ENCODE assay signal across 8 cellular contexts in the genomic region with DNA sequence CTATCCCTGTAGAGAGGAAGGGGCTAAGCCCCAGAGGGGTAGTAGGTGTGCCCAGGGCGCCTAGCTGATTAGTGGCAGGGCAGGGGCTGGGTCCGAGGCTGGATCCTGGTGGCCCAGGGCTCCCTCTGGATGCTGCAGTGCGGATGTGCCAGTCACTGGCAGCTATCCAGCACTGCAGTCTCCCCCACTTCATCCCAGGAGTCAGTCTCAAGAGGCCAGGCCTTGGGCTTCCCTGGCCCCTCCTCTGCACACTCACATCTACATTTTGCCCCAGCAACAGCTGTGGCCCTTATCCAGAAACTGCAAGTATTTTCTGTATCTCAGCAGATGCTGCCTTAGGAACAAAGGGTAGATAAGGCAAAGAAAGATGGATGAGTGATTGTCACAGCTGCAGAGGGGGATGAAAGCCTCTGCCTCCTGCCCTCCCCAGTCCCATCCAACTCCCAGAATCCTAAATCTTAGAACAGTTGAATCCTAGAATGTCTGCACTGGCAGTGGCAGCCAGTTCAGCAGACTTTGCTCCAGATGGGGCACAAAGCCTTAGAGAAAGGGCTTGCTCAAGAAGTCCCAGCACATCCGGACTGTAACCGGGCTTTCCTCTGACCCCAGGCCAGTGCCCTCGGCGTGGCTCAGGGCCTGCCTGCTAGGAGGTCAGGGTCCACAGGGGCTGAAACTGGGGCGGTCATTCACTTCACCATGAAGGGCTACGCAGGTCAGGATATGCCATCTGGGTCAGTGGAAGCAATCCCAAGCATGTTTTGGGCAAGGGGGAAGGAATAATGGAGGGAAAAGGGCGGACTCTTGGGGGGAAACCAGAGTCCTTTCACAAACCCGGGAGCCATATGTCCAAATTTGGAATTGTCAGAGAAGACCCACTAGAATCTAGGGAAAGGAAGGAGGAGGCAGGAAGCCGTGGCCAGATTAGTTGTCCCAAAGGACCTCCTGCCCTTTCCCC. TPM values are rescaled to one million over a fixed set of nuclear protein-coding genes. Genes with fewer than 3 reads are reported as not detected.
A peak's percentile ranks its signal among the peaks of the same experiment; 100 is the strongest.
DNase-seq lines count a peak whose midpoint lies in the region; ATAC-seq and TF ChIP-seq lines count a peak whose summit lies in the region.

No MANE protein-coding gene starts in this region.

- H3K4me1 Mint-ChIP-seq in activated CD4-positive, alpha-beta T cell treated with anti-CD3 and anti-CD28 coated beads, Interleukin-2, amount 10 ng/mL, durations not matched to agents 7 days and 5 days = peaks cover 62% of the 10 kb centered on the region

- TF ChIP-seq CTCF in RWPE1 (conservative IDR thresholded peaks at IDR 0.05; ENCODE audit: low read depth) = no peak

- H3K4me3 ChIP-seq in mucosa of stomach (ENCODE audit: low read length) = no peak overlapping the region

- H3K9ac ChIP-seq in mucosa of stomach (ENCODE audit: low read length) = peak overlapping the region; percentile 77

- H3K27me3 Mint-ChIP-seq in activated CD4-positive, alpha-beta T cell treated with anti-CD3 and anti-CD28 coated beads, Interleukin-2, amount 10 ng/mL, durations not matched to agents 7 days and 5 days = no peaks in the 10 kb centered on the region

- peak overlapping the region; percentile 96 for H3K27ac Mint-ChIP-seq in activated CD4-positive, alpha-beta T cell treated with anti-CD3 and anti-CD28 coated beads, Interleukin-2, amount 10 ng/mL, durations not matched to agents 7 days and 5 days

- H3K36me3 Mint-ChIP-seq in activated CD4-positive, alpha-beta T cell treated with anti-CD3 and anti-CD28 coated beads, Interleukin-2, amount 10 ng/mL, durations not matched to agents 7 days and 5 days (ENCODE audit: low read depth) = peaks cover 51% of the 10 kb centered on the region

- H3K27ac ChIP-seq in RWPE1 = peak overlapping the region; percentile 24

- POLR2A ChIA-PET in activated CD4-positive, alpha-beta T cell treated with anti-CD3 and anti-CD28 coated beads, Interleukin-2, amount 10 ng/mL, durations not matched to agents 7 days and 5 days (lab: Charles Lee) = no interaction called here
- POLR2A ChIA-PET in RWPE1 (lab: Yijun Ruan, JAX; ENCODE audit: low non-redundant PET) = no interaction called here

- CTCF ChIA-PET in activated CD4-positive, alpha-beta T cell treated with anti-CD3 and anti-CD28 coated beads, Interleukin-2, amount 10 ng/mL, durations not matched to agents 7 days and 5 days (lab: Charles Lee) = interaction anchor here (0.7 to 2.0 kb wide), 5 partner anchors 12 to 403 kb away, joined by 3 to 6 read pairs (median 4); no protein-coding TSS in a partner anchor
- CTCF ChIA-PET in RWPE1 (lab: Yijun Ruan, JAX) = no interaction called here

- DNase-seq in activated CD4-positive, alpha-beta T cell treated with anti-CD3 and anti-CD28 coated beads, Interleukin-2, amount 10 ng/mL, durations not matched to agents 7 days and 5 days = peak; percentile 36
- no peak for DNase-seq in activated CD4-positive, alpha-beta T cell treated with anti-CD3 and anti-CD28 coated beads, Interleukin-2, amount 50 U/mL, for 4 hours
- DNase-seq in RWPE1 (ENCODE audit: low spot score) = no peak
- peak; percentile 54 for DNase-seq in ecto neural progenitor cell (ENCODE audit: low spot score)
- no peak for DNase-seq in kidney glomerular epithelial cell (lab: John Stamatoyannopoulos, UW)
- DNase-seq in activated CD8-positive, alpha-beta memory T cell treated with anti-CD3 and anti-CD28 coated beads, Interleukin-2, amount 50 U/mL, for 48 hours = no peak

- H3K4me1 ChIP-seq in mucosa of stomach (ENCODE audit: control insufficient read depth, insufficient read depth, low read length) = peaks cover 30% of the 10 kb centered on the region

- ATAC-seq in HG02938 (IDR thresholded peaks at IDR 0.05; ENCODE audit: unreplicated experiment) = peak; percentile 25

- peaks cover 3% of the 10 kb centered on the region for H3K9me3 Mint-ChIP-seq in activated CD4-positive, alpha-beta T cell treated with anti-CD3 and anti-CD28 coated beads, Interleukin-2, amount 10 ng/mL, durations not matched to agents 7 days and 5 days

- H3K36me3 ChIP-seq in mucosa of stomach (ENCODE audit: control insufficient read depth, insufficient read depth, low read length) = no peaks in the 10 kb centered on the region

- H3K9me3 ChIP-seq in mucosa of stomach (ENCODE audit: control insufficient read depth, low read length) = no peaks in the 10 kb centered on the region

- H3K4me3 Mint-ChIP-seq in activated CD4-positive, alpha-beta T cell treated with anti-CD3 and anti-CD28 coated beads, Interleukin-2, amount 10 ng/mL, durations not matched to agents 7 days and 5 days = peak overlapping the region; percentile 96

- peaks cover 13% of the 10 kb centered on the region for H3K27me3 ChIP-seq in mucosa of stomach (ENCODE audit: control insufficient read depth, insufficient read depth, low read length)

RNA-seq across cellular contexts. Expression of a gene that starts 1.5 kb away (rescaled TPM):
- total RNA-seq in activated CD4-positive, alpha-beta T cell treated with anti-CD3 and anti-CD28 coated beads, Interleukin-2, amount 10 ng/mL, durations not matched to agents 7 days and 5 days = 100 to 1,000 TPM; 494 to 508 TPM

Comparison
In these comparisons a context has a peak if more than half of its experiments do, and no peak if none do; other contexts are left out.
1. DNase-seq: peak in activated CD4-positive, alpha-beta T cell treated with anti-CD3 and anti-CD28 coated beads, Interleukin-2, amount 10 ng/mL, durations not matched to agents 7 days and 5 days (single experiment) and ecto neural progenitor cell (single experiment); none in activated CD4-positive, alpha-beta T cell treated with anti-CD3 and anti-CD28 coated beads, Interleukin-2, amount 50 U/mL, for 4 hours (0 of 2), RWPE1 (single experiment), kidney glomerular epithelial cell (single experiment) and activated CD8-positive, alpha-beta memory T cell treated with anti-CD3 and anti-CD28 coated beads, Interleukin-2, amount 50 U/mL, for 48 hours (single experiment).